9 cellular contexts compared by ENCODE assay signal in the genomic region with DNA sequence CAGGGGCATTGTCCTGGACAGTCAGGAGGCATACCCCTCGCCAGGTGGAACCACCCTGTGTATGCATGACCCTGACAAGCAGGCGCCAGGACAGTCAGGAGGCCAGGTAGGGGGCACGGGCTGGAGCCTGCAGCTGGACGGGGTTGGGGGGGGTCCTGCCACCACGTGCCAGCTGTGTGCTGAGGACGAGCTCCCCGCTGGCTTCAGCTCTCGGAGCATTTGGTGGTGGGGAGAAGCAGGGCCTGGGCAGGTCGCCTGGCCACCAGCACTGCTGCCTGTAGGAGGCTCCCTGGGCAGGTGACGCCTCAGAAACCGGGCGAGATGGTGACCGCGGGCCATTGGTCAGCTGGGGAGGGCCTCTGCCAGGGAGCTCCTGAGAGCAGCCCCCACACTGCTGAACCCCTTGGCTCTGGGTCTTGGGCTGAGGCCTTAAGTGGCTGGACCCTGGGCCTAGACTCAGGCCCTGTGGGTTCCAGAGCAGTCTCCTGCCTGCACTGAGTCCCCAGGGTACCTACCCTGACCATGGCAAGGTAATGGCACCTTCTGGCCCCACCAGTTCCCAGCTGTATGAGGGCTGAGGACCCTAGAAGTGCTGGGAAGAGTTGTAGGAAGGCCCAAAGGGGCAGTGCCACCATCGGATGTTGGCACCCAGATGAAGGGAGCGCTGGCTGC. TPM values are rescaled to one million over a fixed set of nuclear protein-coding genes. Genes with fewer than 3 reads are reported as not detected.
DNase-seq lines count a peak whose midpoint lies in the region; ATAC-seq and TF ChIP-seq lines count a peak whose summit lies in the region.
"Had no signal": no experiment of that assay in that cellular context is flagged by ENCODE, and none has a peak within 500 bp of the region (broad histone marks: within the 10 kb centered on the region; RNA-seq: fewer than 3 reads in every experiment).

No MANE protein-coding gene starts in this region.

- H3K4me3 ChIP-seq in dorsolateral prefrontal cortex, result peak overlapping the region in 46 of 59 donors; percentile 6 to 57 (median 32)

- H3K27ac ChIP-seq in dorsolateral prefrontal cortex, result peak overlapping the region in 52 of 59 donors; percentile 6 to 87 (median 60)

- H3K27me3 ChIP-seq in dorsolateral prefrontal cortex, result no peaks in the 10 kb centered on the region

- no peak for ATAC-seq in natural killer cell treated with Interleukin-12 subunit alpha and Interleukin-12 subunit beta and Interleukin-15 and Interleukin-18, amount 100 ng/mL, for 72 hours

- peaks cover 39% of the 10 kb centered on the region for H3K4me1 Mint-ChIP-seq in CD14-positive monocyte
- peaks cover 10 to 16% of the 10 kb centered on the region in 2 donors for H3K4me1 Mint-ChIP-seq in natural killer cell treated with Interleukin-12 subunit alpha and Interleukin-12 subunit beta and Interleukin-15 and Interleukin-18, amount 100 ng/mL, for 72 hours (ENCODE audit: low read depth in 2 of 2)

- no peak for TF ChIP-seq CTCF in CD14-positive monocyte (IDR thresholded peaks at IDR 0.05)
- no peak for TF ChIP-seq CTCF in dorsolateral prefrontal cortex (IDR thresholded peaks at IDR 0.05 in 54 of 56, conservative IDR thresholded peaks at IDR 0.05 in 2 of 56; ENCODE audit: low read depth in 1 of 56, partially characterized antibody in 56 of 56)

- H3K27ac Mint-ChIP-seq in CD14-positive monocyte, result peak overlapping the region; percentile 88 to 91 (median 90)
- H3K27ac Mint-ChIP-seq in natural killer cell treated with Interleukin-12 subunit alpha and Interleukin-12 subunit beta and Interleukin-15 and Interleukin-18, amount 100 ng/mL, for 72 hours, result peak overlapping the region; percentile 87 to 91

- H3K9me3 Mint-ChIP-seq in CD14-positive monocyte, result peaks cover 3 to 9% (median 6%) of the 10 kb centered on the region in 7 donors
- no peaks in the 10 kb centered on the region for H3K9me3 Mint-ChIP-seq in natural killer cell treated with Interleukin-12 subunit alpha and Interleukin-12 subunit beta and Interleukin-15 and Interleukin-18, amount 100 ng/mL, for 72 hours

- intact Hi-C loops in CD14-positive monocyte (cut with micrococcal nuclease) (loop anchor here (2.0 kb wide), 1 partner anchor 15 kb away; a partner anchor contains a TSS), dorsolateral prefrontal cortex (cut with DNase I) (no loop called here)

- peaks cover 21 to 28% of the 10 kb centered on the region in 2 donors for H3K36me3 Mint-ChIP-seq in CD14-positive monocyte
- H3K36me3 Mint-ChIP-seq in natural killer cell treated with Interleukin-12 subunit alpha and Interleukin-12 subunit beta and Interleukin-15 and Interleukin-18, amount 100 ng/mL, for 72 hours, result no peaks in the 10 kb centered on the region

- peak overlapping the region; percentile 79 to 86 for H3K4me3 Mint-ChIP-seq in CD14-positive monocyte
- peak overlapping the region; percentile 86 for H3K4me3 Mint-ChIP-seq in natural killer cell treated with Interleukin-12 subunit alpha and Interleukin-12 subunit beta and Interleukin-15 and Interleukin-18, amount 100 ng/mL, for 72 hours

- DNase-seq in CD14-positive monocyte (ENCODE audit: low spot score), result peak; percentile 45
- DNase-seq in HT-29 (ENCODE audit: low spot score), result peak; percentile 74
- DNase-seq in dorsolateral prefrontal cortex, result peak in 1 of 10 donors; percentile 24
- DNase-seq in natural killer cell treated with Interleukin-12 subunit alpha and Interleukin-12 subunit beta and Interleukin-15 and Interleukin-18, amount 100 ng/mL, for 72 hours (ENCODE audit: low spot score), result no peak
- DNase-seq in stimulated activated CD4-positive, alpha-beta T cell treated with anti-CD3 and anti-CD28 coated beads, Interleukin-2, amount 100 ng/mL, for 24 hours, result no peak
- DNase-seq in C1 segment of cervical spinal cord (lab: John Stamatoyannopoulos, UW), result no peak
- DNase-seq in stimulated activated CD4-positive, alpha-beta T cell treated with anti-CD3 and anti-CD28 coated beads, Interleukin-1b, Interleukin-23, amount 100 ng/mL, for 48 hours, result no peak
- DNase-seq in midbrain (lab: John Stamatoyannopoulos, UW), result no peak

- H3K27me3 Mint-ChIP-seq in CD14-positive monocyte (ENCODE audit: low read depth in 3 of 3), result no peaks in the 10 kb centered on the region
- no peaks in the 10 kb centered on the region for H3K27me3 Mint-ChIP-seq in natural killer cell treated with Interleukin-12 subunit alpha and Interleukin-12 subunit beta and Interleukin-15 and Interleukin-18, amount 100 ng/mL, for 72 hours

RNA-seq across cellular contexts. Expression of a gene that starts 0.8 kb away (rescaled TPM):
- under 1 TPM; 0.81 to 0.82 TPM for polyA plus RNA-seq in CD14-positive monocyte
- 119 and 127 TPM in 2 replicates for total RNA-seq in HT-29 (2014; rRNA removed; shearing (Covaris generic))
- total RNA-seq in dorsolateral prefrontal cortex, result 10 to 100 TPM in 1 of 120 experiments, 1 to 10 TPM in 115, under 1 TPM in 4; 0.58 to 11.1 (median 2.8) TPM
- total RNA-seq in natural killer cell treated with Interleukin-12 subunit alpha and Interleukin-12 subunit beta and Interleukin-15 and Interleukin-18, amount 100 ng/mL, for 72 hours, result 100 to 1,000 TPM in 1 of 2 donors, 10 to 100 TPM in 1; 34.9 to 100 TPM

RNA-seq across cellular contexts. Expression of a gene that starts 15.4 kb away (rescaled TPM):
- 10 to 100 TPM; 12.4 to 12.7 TPM for polyA plus RNA-seq in CD14-positive monocyte
- total RNA-seq in HT-29 (2014; rRNA removed; shearing (Covaris generic)), result 66.9 and 67.4 TPM in 2 replicates
- 10 to 100 TPM; 27.0 to 46.6 (median 36.3) TPM for total RNA-seq in dorsolateral prefrontal cortex
- total RNA-seq in natural killer cell treated with Interleukin-12 subunit alpha and Interleukin-12 subunit beta and Interleukin-15 and Interleukin-18, amount 100 ng/mL, for 72 hours, result 10 to 100 TPM; 34.9 to 35.5 TPM

RNA-seq across cellular contexts. Expression of a gene that starts 27.0 kb away (rescaled TPM):
- 10 to 100 TPM in 1 of 2 donors, 1 to 10 TPM in 1; 8.5 to 12.9 TPM for polyA plus RNA-seq in CD14-positive monocyte
- 72.0 and 78.5 TPM in 2 replicates for total RNA-seq in HT-29 (2014; rRNA removed; shearing (Covaris generic))
- 10 to 100 TPM; 37.4 to 68.3 (median 49.5) TPM for total RNA-seq in dorsolateral prefrontal cortex
- 10 to 100 TPM; 57.6 to 81.1 TPM for total RNA-seq in natural killer cell treated with Interleukin-12 subunit alpha and Interleukin-12 subunit beta and Interleukin-15 and Interleukin-18, amount 100 ng/mL, for 72 hours

RNA-seq across cellular contexts. Expression of a gene that starts 53.5 kb away (rescaled TPM):
- not detected for polyA plus RNA-seq in CD14-positive monocyte
- not detected in 2 replicates for total RNA-seq in HT-29 (2014; rRNA removed; shearing (Covaris generic))
- not detected for total RNA-seq in dorsolateral prefrontal cortex
- not detected for total RNA-seq in natural killer cell treated with Interleukin-12 subunit alpha and Interleukin-12 subunit beta and Interleukin-15 and Interleukin-18, amount 100 ng/mL, for 72 hours
- total RNA-seq: pulmonary artery endothelial cell had no signal

Comparison
In these comparisons a context has a peak if more than half of its experiments do, and no peak if none do; other contexts are left out.
1. DNase-seq: peak in CD14-positive monocyte (single experiment) and HT-29 (single experiment); none in natural killer cell treated with Interleukin-12 subunit alpha and Interleukin-12 subunit beta and Interleukin-15 and Interleukin-18, amount 100 ng/mL, for 72 hours (single experiment), stimulated activated CD4-positive, alpha-beta T cell treated with anti-CD3 and anti-CD28 coated beads, Interleukin-2, amount 100 ng/mL, for 24 hours (0 of 2), C1 segment of cervical spinal cord (0 of 14), stimulated activated CD4-positive, alpha-beta T cell treated with anti-CD3 and anti-CD28 coated beads, Interleukin-1b, Interleukin-23, amount 100 ng/mL, for 48 hours (single experiment) and midbrain (single experiment).
2. intact Hi-C loops: an anchor here in CD14-positive monocyte (2.0 kb wide); none called in dorsolateral prefrontal cortex.